ENCODE assay signal across 9 cellular contexts in genomic region chr20:10047427-10047826, GRCh38. TPM values are rescaled to one million over a fixed set of nuclear protein-coding genes. Genes with fewer than 3 reads are reported as not detected.
A peak's percentile ranks its signal among the peaks of the same experiment; 100 is the strongest.
DNase-seq lines count a peak whose midpoint lies in the region; ATAC-seq, FAIRE-seq and TF ChIP-seq lines count a peak whose summit lies in the region.
"Had no signal": no experiment of that assay in that cellular context is flagged by ENCODE, and none has a peak within 500 bp of the region (broad histone marks: within the 10 kb centered on the region; RNA-seq: fewer than 3 reads in every experiment).

No MANE protein-coding gene starts in this region.

- H3K9me2 ChIP-seq in Karpas-422 (replicated peaks; ENCODE audit: insufficient read depth, low read length), result no peaks in the 10 kb centered on the region

- H2BK5ac ChIP-seq in mesendoderm (ENCODE audit: low read length), result no peak overlapping the region

- POLR2A ChIA-PET in K562 (lab: Yijun Ruan, JAX), result interaction anchor here (0.6 kb wide), 1 partner anchor 357 kb away, joined by 3 read pairs; no protein-coding TSS in a partner anchor

- CTCF ChIA-PET in K562 (lab: Yijun Ruan, JAX; ENCODE audit: low intra/inter-chr PET ratio), result no interaction called here

- H4K20me1 ChIP-seq in Karpas-422 (ENCODE audit: insufficient read depth, low read depth, low read length), result no peaks in the 10 kb centered on the region
- H4K20me1 ChIP-seq in K562 (replicated peaks; ENCODE audit: control insufficient read depth, insufficient read depth, low read length), result no peaks in the 10 kb centered on the region

- H3K56ac ChIP-seq in mesendoderm (ENCODE audit: low read length), result no peak overlapping the region

- DNase-seq in NCI-H1694 treated with DMSO at 0.1 percent for 48 hours (lab: John Stamatoyannopoulos, UW) (peak; percentile 5), NCI-H1694 (lab: John Stamatoyannopoulos, UW) (no peak), Karpas-422 (peak; percentile 43), K562 (ENCODE audit: extremely low read depth in 1 of 4, low spot score in 3 of 4) (peak in 1 of 4 experiments; percentile 16), mesendoderm (peak; percentile 70), MG63 (no peak), uterus (no peak), SIG-M5 (lab: John Stamatoyannopoulos, UW) (no peak)

- H3K9ac ChIP-seq in Karpas-422 (ENCODE audit: low read length) (no peak overlapping the region), K562 (ENCODE audit: insufficient read depth in 1 of 2, low read depth in 2 of 2, low read length in 2 of 2) (no peak overlapping the region), mesendoderm (ENCODE audit: low read length) (no peak overlapping the region)

- in situ Hi-C loops in K562 (cut with MboI), result no loop called here

- no peak overlapping the region for H3K18ac ChIP-seq in mesendoderm (ENCODE audit: low read length)

- no peaks in the 10 kb centered on the region for H3K79me1 ChIP-seq in mesendoderm (ENCODE audit: low read length)

- no peak overlapping the region for H2BK120ac ChIP-seq in mesendoderm (ENCODE audit: low read depth, low read length)

- no peak overlapping the region for H2AK5ac ChIP-seq in mesendoderm (ENCODE audit: low read length)

- 0% methylated on average over 1 of the region's 4 CpGs for WGBS in K562 (ENCODE audit: insufficient coverage, low coverage, missing lambda C conversion rate)
- WGBS in mesendoderm (ENCODE audit: extremely low coverage, insufficient coverage, low lambda C conversion rate), result no CpG with 5 or more reads among the region's 4 CpGs

- TF ChIP-seq RAD21 in K562 (CRISPR knock-in tag; conservative IDR thresholded peaks at IDR 0.05 in 1 of 2, IDR thresholded peaks at IDR 0.05 in 1 of 2), result no peak

- no peak overlapping the region for H3K27ac ChIP-seq in Karpas-422 (ENCODE audit: low read length)
- no peak overlapping the region for H3K27ac ChIP-seq in K562 (ENCODE audit: extremely low read depth, low read depth, low read length)
- no peak overlapping the region for H3K27ac ChIP-seq in mesendoderm (ENCODE audit: low read depth, low read length)
- H3K27ac ChIP-seq in uterus, result no peak overlapping the region

- H3K4ac ChIP-seq in mesendoderm (ENCODE audit: low read depth, low read length), result no peak overlapping the region

- H4K8ac ChIP-seq in mesendoderm (ENCODE audit: low read depth, low read length), result no peak overlapping the region

- H3K4me1 ChIP-seq in Karpas-422 (ENCODE audit: low read length) (no peaks in the 10 kb centered on the region), K562 (replicated peaks in 1 of 2; ENCODE audit: control insufficient read depth in 2 of 2, insufficient read depth in 2 of 2, low read length in 2 of 2) (no peaks in the 10 kb centered on the region), mesendoderm (ENCODE audit: control insufficient read depth, low read depth, low read length) (no peaks in the 10 kb centered on the region), uterus (no peaks in the 10 kb centered on the region)

- no peaks in the 10 kb centered on the region for H3K9me1 ChIP-seq in K562 (ENCODE audit: control insufficient read depth, insufficient read depth, low read length)

- H3K4me3 ChIP-seq in Karpas-422 (ENCODE audit: low read length) (no peak overlapping the region), K562 (no peak overlapping the region), mesendoderm (ENCODE audit: low read length) (no peak overlapping the region), MG63 (no peak overlapping the region), uterus (no peak overlapping the region)

- BruUV-seq in K562 (replicated peaks; lab: Mats Ljungman, UMichigan), result no TSS peak

- H2BK15ac ChIP-seq in mesendoderm (replicated peaks; ENCODE audit: low read depth), result no peak overlapping the region

- peak; percentile 47; the same call in 2 of the 3 replicates for ATAC-seq in K562
- ATAC-seq: right cardiac atrium had no signal

- H3K27me3 ChIP-seq in Karpas-422 (ENCODE audit: low read length) (no peaks in the 10 kb centered on the region), K562 (ENCODE audit: control insufficient read depth in 2 of 2, insufficient read depth in 2 of 2, low read length in 2 of 2) (no peaks in the 10 kb centered on the region), mesendoderm (ENCODE audit: insufficient read depth, low read length, poor library complexity) (no peaks in the 10 kb centered on the region), MG63 (no peaks in the 10 kb centered on the region), uterus (no peaks in the 10 kb centered on the region)

- FAIRE-seq in K562 (lab: Jason Lieb, UNC), result no peak

- TF ChIP-seq CTCF in K562 (IDR thresholded peaks at IDR 0.05 in 2 of 3, conservative IDR thresholded peaks at IDR 0.05 in 1 of 3; ENCODE audit: insufficient read depth in 2 of 3, low read depth in 1 of 3, low read length in 3 of 3) (no peak), uterus (IDR thresholded peaks at IDR 0.05) (no peak)

- H3K36me3 ChIP-seq in Karpas-422 (ENCODE audit: insufficient read depth, low read length), result no peaks in the 10 kb centered on the region
- no peaks in the 10 kb centered on the region for H3K36me3 ChIP-seq in K562 (ENCODE audit: control insufficient read depth, insufficient read depth, low read length)
- H3K36me3 ChIP-seq in mesendoderm (ENCODE audit: control insufficient read depth, insufficient read depth, low read length), result no peaks in the 10 kb centered on the region
- no peaks in the 10 kb centered on the region for H3K36me3 ChIP-seq in MG63
- H3K36me3 ChIP-seq in uterus, result no peaks in the 10 kb centered on the region

- TF ChIP-seq POLR2A in K562 (conservative IDR thresholded peaks at IDR 0.05) (no peak), uterus (IDR thresholded peaks at IDR 0.05) (no peak)

- TF ChIP-seq EP300 in K562 (IDR thresholded peaks at IDR 0.05; ENCODE audit: low read length), result no peak

- H3K79me2 ChIP-seq in Karpas-422 (ENCODE audit: low read length) (no peaks in the 10 kb centered on the region), K562 (ENCODE audit: control insufficient read depth, insufficient read depth, low read length) (no peaks in the 10 kb centered on the region), mesendoderm (ENCODE audit: control insufficient read depth, insufficient read depth, low read length) (no peaks in the 10 kb centered on the region)

- H2AFZ ChIP-seq in Karpas-422 (ENCODE audit: low read length) (no peak overlapping the region), K562 (ENCODE audit: low read depth, low read length) (no peak overlapping the region)

- no peak overlapping the region for H3K4me2 ChIP-seq in Karpas-422 (ENCODE audit: low read depth, low read length, poor library complexity, severe bottlenecking)
- no peak overlapping the region for H3K4me2 ChIP-seq in K562 (ENCODE audit: insufficient read depth, low read length)
- H3K4me2 ChIP-seq in mesendoderm (ENCODE audit: low read length), result no peak overlapping the region

- H4K5ac ChIP-seq in mesendoderm (ENCODE audit: low read length), result no peak overlapping the region

- intact Hi-C loops in K562 (cut with micrococcal nuclease) (no loop called here), uterus (cut with DNase I; ENCODE audit: low total_unique reads) (no loop called here)

- H3K9me3 ChIP-seq in Karpas-422 (ENCODE audit: low read length) (no peaks in the 10 kb centered on the region), K562 (replicated peaks; ENCODE audit: control insufficient read depth, insufficient read depth, low read depth, low read length) (no peaks in the 10 kb centered on the region), MG63 (no peaks in the 10 kb centered on the region), uterus (no peaks in the 10 kb centered on the region)

- H3K23ac ChIP-seq in mesendoderm (ENCODE audit: low read length), result no peak overlapping the region

TF ChIP-seq in K562, 482 proteins besides CTCF, POLR2A, EP300 and RAD21:
- TF ChIP-seq SMAD3 (CRISPR knock-in tag; conservative IDR thresholded peaks at IDR 0.05), result no peak

RNA-seq across cellular contexts. Expression of gene ANKEF1, which starts 12.6 kb away (rescaled TPM):
- total RNA-seq in Karpas-422 (2014; rRNA removed; shearing (Covaris generic); ENCODE audit: low replicate concordance), result 3.3 and 9.6 TPM in 2 replicates
- 0.56 and 0.92 TPM in 2 replicates for total RNA-seq in K562 (2011; cell fraction: chromatin; rRNA removed; ENCODE audit: low replicate concordance)
- 0.33 and 0.39 TPM in 2 replicates for total RNA-seq in K562 (2011; cell fraction: nucleolus; rRNA removed)
- 0.51 and 1.4 TPM in 2 replicates for total RNA-seq in K562 (2011; cell fraction: nucleoplasm; rRNA removed)
- 1.7 and 2.4 TPM in 2 replicates for total RNA-seq in K562 (2014; rRNA removed)
- 1.8 and 2.3 TPM in 2 replicates for total RNA-seq in K562 (2014; rRNA removed; fragmentation: Illumina TruSeq; extraction: Trizol)
- 1.3 and 1.6 TPM in 2 replicates for total RNA-seq in K562 (2015; rRNA removed; fragmentation: Illumina TruSeq; extraction: Trizol)
- total RNA-seq in K562 (2021), result 2.0 TPM in 2 replicates
- 0.15 and 2.1 TPM in 2 replicates for polyA plus RNA-seq in K562 (2011; rRNA removed)
- polyA plus RNA-seq in K562 (2011; cell fraction: cytosol; rRNA removed), result 0.07 and 0.37 TPM in 2 replicates
- 0.06 and 0.65 TPM in 2 replicates for polyA plus RNA-seq in K562 (2011; cell fraction: nucleus; rRNA removed)
- 1.5 and 1.9 TPM in 2 replicates for polyA plus RNA-seq in K562 (2012)
- polyA plus RNA-seq in K562 (2014; fragmentation: Illumina TruSeq; extraction: Trizol), result 1.7 and 1.8 TPM in 2 replicates
- under 1 TPM; 0.35 to 0.45 TPM for polyA plus RNA-seq in K562 (2014; fragmentation: Nextera tagmentation; extraction: Ambion mirVana)
- polyA plus RNA-seq in K562 (2014; rRNA removed), result 1.2 and 1.7 TPM in 2 replicates
- 0.21 and 3.7 TPM in 2 replicates for polyA minus RNA-seq in K562 (2011; rRNA and poly(A)+ RNA removed)
- 1.9 TPM in 1 of 2 replicates, not detected in the other for polyA minus RNA-seq in K562 (2011; cell fraction: cytosol; rRNA and poly(A)+ RNA removed)
- polyA minus RNA-seq in K562 (2011; cell fraction: nucleus; rRNA and poly(A)+ RNA removed), result 0.11 and 0.67 TPM in 2 replicates
- polyA plus RNA-seq in mesendoderm (2013, experiment 1 of 2), result 6.2 TPM
- 6.5 TPM for polyA plus RNA-seq in mesendoderm (2013, experiment 2 of 2)
- 0.79 and 1.3 TPM in 2 replicates for total RNA-seq in MG63 (2014; rRNA removed; shearing (Covaris generic); ENCODE audit: low replicate concordance)
- total RNA-seq in uterus, result 1 to 10 TPM in 2 of 4 donors, under 1 TPM in 2; 0.26 to 5.1 (median 1.3) TPM

Comparison
In these comparisons a context has a peak if more than half of its experiments do, and no peak if none do; other contexts are left out.
1. DNase-seq: peak in NCI-H1694 treated with DMSO at 0.1 percent for 48 hours (single experiment), Karpas-422 (single experiment) and mesendoderm (single experiment); none in NCI-H1694 (single experiment), MG63 (single experiment), uterus (0 of 2) and SIG-M5 (single experiment).